In genomic region chr1:200354243-200354642, GRCh38 we compare ENCODE assay signal across 11 cellular contexts. TPM values are rescaled to one million over a fixed set of nuclear protein-coding genes. Genes with fewer than 3 reads are reported as not detected.
DNase-seq lines count a peak whose midpoint lies in the region; ATAC-seq lines count a peak whose summit lies in the region.
"Had no signal": no experiment of that assay in that cellular context is flagged by ENCODE, and none has a peak within 500 bp of the region (broad histone marks: within the 10 kb centered on the region; RNA-seq: fewer than 3 reads in every experiment).

No MANE protein-coding gene starts in this region.

- POLR2A ChIA-PET in activated CD8-positive, alpha-beta T cell treated with anti-CD3 and anti-CD28 coated beads, Interleukin-2, amount 10 ng/mL, durations not matched to agents 7 days and 5 days (lab: Charles Lee) = no interaction called here

- H3K27me3 Mint-ChIP-seq in activated naive CD4-positive, alpha-beta T cell treated with anti-CD3 and anti-CD28 coated beads for 36 hours (ENCODE audit: low read depth) = no peaks in the 10 kb centered on the region
- no peaks in the 10 kb centered on the region for H3K27me3 Mint-ChIP-seq in activated CD8-positive, alpha-beta T cell treated with anti-CD3 and anti-CD28 coated beads, Interleukin-2, amount 10 ng/mL, durations not matched to agents 7 days and 5 days (ENCODE audit: low read depth)
- no peaks in the 10 kb centered on the region for H3K27me3 Mint-ChIP-seq in stimulated activated naive CD8-positive, alpha-beta T cell treated with anti-CD3 and anti-CD28 coated beads, Interleukin-15, amount 100 ng/mL, for 72 hours
- H3K27me3 Mint-ChIP-seq: dendritic cell treated with granulocyte-macrophage colony-stimulating factor and Interleukin-4, amounts not matched to agents 40 ng/mL and 50 ng/mL, for 4 days had no signal

- peak; percentile 64 for ATAC-seq in HG03159 (IDR thresholded peaks at IDR 0.05; ENCODE audit: unreplicated experiment)
- peak; percentile 66 for ATAC-seq in activated CD8-positive, alpha-beta T cell treated with anti-CD3 and anti-CD28 coated beads, Interleukin-2, amount 10 ng/mL, durations not matched to agents 7 days and 5 days
- ATAC-seq in stimulated activated naive CD8-positive, alpha-beta T cell treated with anti-CD3 and anti-CD28 coated beads, Interleukin-15, amount 100 ng/mL, for 72 hours = peak; percentile 91
- no peak for ATAC-seq in HG02798 (IDR thresholded peaks at IDR 0.05; ENCODE audit: poor library complexity, unreplicated experiment)

- H3K36me3 Mint-ChIP-seq in activated naive CD4-positive, alpha-beta T cell treated with anti-CD3 and anti-CD28 coated beads for 36 hours (ENCODE audit: low read depth) = no peaks in the 10 kb centered on the region
- H3K36me3 Mint-ChIP-seq in activated CD8-positive, alpha-beta T cell treated with anti-CD3 and anti-CD28 coated beads, Interleukin-2, amount 10 ng/mL, durations not matched to agents 7 days and 5 days (ENCODE audit: low read depth) = peaks cover 2% of the 10 kb centered on the region

- H3K4me3 Mint-ChIP-seq in activated naive CD4-positive, alpha-beta T cell treated with anti-CD3 and anti-CD28 coated beads for 36 hours = no peak overlapping the region
- no peak overlapping the region for H3K4me3 Mint-ChIP-seq in activated CD8-positive, alpha-beta T cell treated with anti-CD3 and anti-CD28 coated beads, Interleukin-2, amount 10 ng/mL, durations not matched to agents 7 days and 5 days
- peak overlapping the region; percentile 2 to 22 for H3K4me3 Mint-ChIP-seq in stimulated activated naive CD8-positive, alpha-beta T cell treated with anti-CD3 and anti-CD28 coated beads, Interleukin-15, amount 100 ng/mL, for 72 hours
- H3K4me3 Mint-ChIP-seq: dendritic cell treated with granulocyte-macrophage colony-stimulating factor and Interleukin-4, amounts not matched to agents 40 ng/mL and 50 ng/mL, for 4 days had no signal

- peak; percentile 12 for DNase-seq in activated naive CD4-positive, alpha-beta T cell treated with anti-CD3 and anti-CD28 coated beads for 36 hours
- no peak for DNase-seq in activated naive CD4-positive, alpha-beta T cell treated with anti-CD3 and anti-CD28 coated beads, Interleukin-2, amount 50 U/mL, for 16 hours
- no peak for DNase-seq in activated CD8-positive, alpha-beta T cell treated with anti-CD3 and anti-CD28 coated beads, Interleukin-2, amount 10 ng/mL, durations not matched to agents 7 days and 5 days
- DNase-seq in stimulated activated naive CD8-positive, alpha-beta T cell treated with anti-CD3 and anti-CD28 coated beads, Interleukin-15, amount 100 ng/mL, for 72 hours = peak in 1 of 2 donors; percentile 18
- DNase-seq in GDM1 (lab: John Stamatoyannopoulos, UW) (no peak), NCI-H2227 (lab: John Stamatoyannopoulos, UW; ENCODE audit: unreplicated experiment) (no peak)
- DNase-seq: NCI-H1092 treated with DMSO at 0.1 percent for 48 hours, occipital lobe had no signal

- CTCF ChIA-PET in activated naive CD4-positive, alpha-beta T cell treated with anti-CD3 and anti-CD28 coated beads for 36 hours (lab: Charles Lee) = interaction anchor here (0.7 kb wide), 1 partner anchor 220 kb away, joined by 3 read pairs; no protein-coding TSS in a partner anchor
- CTCF ChIA-PET in activated CD8-positive, alpha-beta T cell treated with anti-CD3 and anti-CD28 coated beads, Interleukin-2, amount 10 ng/mL, durations not matched to agents 7 days and 5 days (lab: Charles Lee) = interaction anchor here (0.7 to 2.3 kb wide), 3 partner anchors 11 to 46 kb away, joined by 3 to 7 read pairs (median 3); no protein-coding TSS in a partner anchor

- intact Hi-C loops in activated naive CD4-positive, alpha-beta T cell treated with anti-CD3 and anti-CD28 coated beads for 36 hours (cut with micrococcal nuclease) = loop anchor here (1.0 to 5.0 kb wide), 5 partner anchors 47 to 201 kb away; partner anchors contain the start of gene ZNF281

- H3K4me1 Mint-ChIP-seq in activated naive CD4-positive, alpha-beta T cell treated with anti-CD3 and anti-CD28 coated beads for 36 hours (ENCODE audit: low read depth) = peaks cover 33% of the 10 kb centered on the region
- peaks cover 43% of the 10 kb centered on the region for H3K4me1 Mint-ChIP-seq in activated CD8-positive, alpha-beta T cell treated with anti-CD3 and anti-CD28 coated beads, Interleukin-2, amount 10 ng/mL, durations not matched to agents 7 days and 5 days (ENCODE audit: low read depth)
- peaks cover 41% of the 10 kb centered on the region for H3K4me1 Mint-ChIP-seq in stimulated activated naive CD8-positive, alpha-beta T cell treated with anti-CD3 and anti-CD28 coated beads, Interleukin-15, amount 100 ng/mL, for 72 hours

- H3K27ac Mint-ChIP-seq in activated naive CD4-positive, alpha-beta T cell treated with anti-CD3 and anti-CD28 coated beads for 36 hours = no peak overlapping the region
- no peak overlapping the region for H3K27ac Mint-ChIP-seq in activated CD8-positive, alpha-beta T cell treated with anti-CD3 and anti-CD28 coated beads, Interleukin-2, amount 10 ng/mL, durations not matched to agents 7 days and 5 days
- H3K27ac Mint-ChIP-seq in stimulated activated naive CD8-positive, alpha-beta T cell treated with anti-CD3 and anti-CD28 coated beads, Interleukin-15, amount 100 ng/mL, for 72 hours = peak overlapping the region; percentile 36 to 78
- H3K27ac Mint-ChIP-seq: dendritic cell treated with granulocyte-macrophage colony-stimulating factor and Interleukin-4, amounts not matched to agents 40 ng/mL and 50 ng/mL, for 4 days had no signal

- H3K9me3 Mint-ChIP-seq in activated naive CD4-positive, alpha-beta T cell treated with anti-CD3 and anti-CD28 coated beads for 36 hours = no peaks in the 10 kb centered on the region
- H3K9me3 Mint-ChIP-seq in activated CD8-positive, alpha-beta T cell treated with anti-CD3 and anti-CD28 coated beads, Interleukin-2, amount 10 ng/mL, durations not matched to agents 7 days and 5 days (ENCODE audit: insufficient read depth) = no peaks in the 10 kb centered on the region
- no peaks in the 10 kb centered on the region for H3K9me3 Mint-ChIP-seq in stimulated activated naive CD8-positive, alpha-beta T cell treated with anti-CD3 and anti-CD28 coated beads, Interleukin-15, amount 100 ng/mL, for 72 hours
- H3K9me3 Mint-ChIP-seq: dendritic cell treated with granulocyte-macrophage colony-stimulating factor and Interleukin-4, amounts not matched to agents 40 ng/mL and 50 ng/mL, for 4 days had no signal

RNA-seq across cellular contexts. Expression of gene ZNF281, which starts 55.6 kb away (rescaled TPM):
- 1 to 10 TPM; 6.4 to 7.5 TPM for total RNA-seq in activated naive CD4-positive, alpha-beta T cell treated with anti-CD3 and anti-CD28 coated beads for 36 hours
- total RNA-seq in activated CD8-positive, alpha-beta T cell treated with anti-CD3 and anti-CD28 coated beads, Interleukin-2, amount 10 ng/mL, durations not matched to agents 7 days and 5 days = 10 to 100 TPM; 13.5 to 14.3 TPM

Comparison
In these comparisons a context has a peak if more than half of its experiments do, and no peak if none do; other contexts are left out.
1. H3K27ac Mint-ChIP-seq: peak in stimulated activated naive CD8-positive, alpha-beta T cell treated with anti-CD3 and anti-CD28 coated beads, Interleukin-15, amount 100 ng/mL, for 72 hours (2 of 2); none in activated naive CD4-positive, alpha-beta T cell treated with anti-CD3 and anti-CD28 coated beads for 36 hours (single experiment) and activated CD8-positive, alpha-beta T cell treated with anti-CD3 and anti-CD28 coated beads, Interleukin-2, amount 10 ng/mL, durations not matched to agents 7 days and 5 days (single experiment).
2. H3K4me3 Mint-ChIP-seq: peak in stimulated activated naive CD8-positive, alpha-beta T cell treated with anti-CD3 and anti-CD28 coated beads, Interleukin-15, amount 100 ng/mL, for 72 hours (2 of 2); none in activated naive CD4-positive, alpha-beta T cell treated with anti-CD3 and anti-CD28 coated beads for 36 hours (single experiment) and activated CD8-positive, alpha-beta T cell treated with anti-CD3 and anti-CD28 coated beads, Interleukin-2, amount 10 ng/mL, durations not matched to agents 7 days and 5 days (single experiment).